Comparison of ENCODE assay signal across 20 cellular contexts in genomic region chr5:77832166-77832770, GRCh38.
"Had no signal": no experiment of that assay in that cellular context is flagged by ENCODE, and none has a peak within 500 bp of the region (broad histone marks: within the 10 kb centered on the region; RNA-seq: fewer than 3 reads in every experiment).

No MANE protein-coding gene starts in this region.

- ATAC-seq: activated CD8-positive, alpha-beta T cell treated with anti-CD3 and anti-CD28 coated beads for 36 hours; activated naive CD8-positive, alpha-beta T cell treated with anti-CD3 and anti-CD28 coated beads, Interleukin-2, amount 50 U/mL, for 24 hours; heart right ventricle; left lung; natural killer cell treated with Interleukin-12 subunit alpha and Interleukin-12 subunit beta and Interleukin-15 and Interleukin-18, amount 100 ng/mL, for 72 hours; stimulated activated naive CD8-positive, alpha-beta T cell treated with anti-CD3 and anti-CD28 coated beads, Interleukin-15, Interleukin-2, amounts not matched to agents 100 U/mL and 50 U/mL, for 24 hours had no signal

- H3K27me3 ChIP-seq: ovary, right atrium auricular region had no signal

- H3K4me3 ChIP-seq: heart right ventricle, left lung, ovary, prostate gland, right atrium auricular region, tibial artery had no signal

- H3K4me1 Mint-ChIP-seq: activated CD4-positive, alpha-beta T cell treated with anti-CD3 and anti-CD28 coated beads, Interleukin-2, amount 10 ng/mL, durations not matched to agents 7 days and 5 days; activated naive CD8-positive, alpha-beta T cell treated with anti-CD3 and anti-CD28 coated beads, Interleukin-2, amount 50 U/mL, for 24 hours; brain had no signal

- H3K36me3 ChIP-seq: heart right ventricle, left lung, ovary, prostate gland, right atrium auricular region, tibial artery had no signal

- H3K36me3 Mint-ChIP-seq: brain; natural killer cell treated with Interleukin-12 subunit alpha and Interleukin-12 subunit beta and Interleukin-15 and Interleukin-18, amount 100 ng/mL, for 72 hours had no signal

- H3K4me1 ChIP-seq: heart right ventricle, left lung, prostate gland, right atrium auricular region, tibial artery had no signal

- H3K27ac ChIP-seq: heart right ventricle, left lung, ovary, prostate gland, right atrium auricular region, tibial artery had no signal

- FAIRE-seq: colon had no signal

- H3K9me3 ChIP-seq: heart right ventricle, left lung, ovary, prostate gland, right atrium auricular region, tibial artery had no signal

- H3K9me3 Mint-ChIP-seq: activated CD4-positive, alpha-beta T cell treated with anti-CD3 and anti-CD28 coated beads, Interleukin-2, amount 10 ng/mL, durations not matched to agents 7 days and 5 days; activated CD8-positive, alpha-beta T cell treated with anti-CD3 and anti-CD28 coated beads for 36 hours; activated naive CD8-positive, alpha-beta T cell treated with anti-CD3 and anti-CD28 coated beads, Interleukin-2, amount 50 U/mL, for 24 hours; activated T-helper 1 cell treated with anti-CD3 and anti-CD28 coated beads, Interleukin-12 subunit alpha, Interleukin-12 subunit beta, Interleukin-2, Interleukin-4 antibody, amounts not matched to agents 30 ng/mL and 10 ng/mL and 1 ng/mL, durations not matched to agents 14 hours and 24 hours and 36 hours; brain; natural killer cell treated with Interleukin-12 subunit alpha and Interleukin-12 subunit beta and Interleukin-15 and Interleukin-18, amount 100 ng/mL, for 72 hours had no signal

- DNase-seq: activated CD4-positive, alpha-beta T cell treated with anti-CD3 and anti-CD28 coated beads, Interleukin-2, amount 10 ng/mL, durations not matched to agents 7 days and 5 days; activated CD4-positive, CD25-positive, alpha-beta regulatory T cell treated with anti-CD3 and anti-CD28 coated beads, Interleukin-2, amount 50 U/mL, for 72 hours; activated CD8-positive, alpha-beta T cell treated with anti-CD3 and anti-CD28 coated beads for 36 hours; activated gamma-delta T cell; activated naive CD4-positive, alpha-beta T cell treated with anti-CD3 and anti-CD28 coated beads, Interleukin-2, amount 50 U/mL, for 16 hours; activated naive CD8-positive, alpha-beta T cell treated with anti-CD3 and anti-CD28 coated beads, Interleukin-2, amount 50 U/mL, for 24 hours; central memory CD4-positive, alpha-beta T cell; effector memory CD4-positive, alpha-beta T cell; heart right ventricle; left lung; ovary; stimulated activated CD4-positive, alpha-beta T cell treated with anti-CD3 and anti-CD28 coated beads, Interleukin-4, amount 100 ng/mL, for 24 hours; stimulated activated naive CD8-positive, alpha-beta T cell treated with anti-CD3 and anti-CD28 coated beads, Interleukin-15, Interleukin-2, amounts not matched to agents 100 U/mL and 50 U/mL, for 24 hours; tibial artery had no signal

- H3K4me3 Mint-ChIP-seq: activated CD4-positive, alpha-beta T cell treated with anti-CD3 and anti-CD28 coated beads, Interleukin-2, amount 10 ng/mL, durations not matched to agents 7 days and 5 days; activated CD8-positive, alpha-beta T cell treated with anti-CD3 and anti-CD28 coated beads for 36 hours; activated naive CD8-positive, alpha-beta T cell treated with anti-CD3 and anti-CD28 coated beads, Interleukin-2, amount 50 U/mL, for 24 hours; activated T-helper 1 cell treated with anti-CD3 and anti-CD28 coated beads, Interleukin-12 subunit alpha, Interleukin-12 subunit beta, Interleukin-2, Interleukin-4 antibody, amounts not matched to agents 30 ng/mL and 10 ng/mL and 1 ng/mL, durations not matched to agents 14 hours and 24 hours and 36 hours; brain; natural killer cell treated with Interleukin-12 subunit alpha and Interleukin-12 subunit beta and Interleukin-15 and Interleukin-18, amount 100 ng/mL, for 72 hours had no signal

- H3K27ac Mint-ChIP-seq: activated CD4-positive, alpha-beta T cell treated with anti-CD3 and anti-CD28 coated beads, Interleukin-2, amount 10 ng/mL, durations not matched to agents 7 days and 5 days; activated CD8-positive, alpha-beta T cell treated with anti-CD3 and anti-CD28 coated beads for 36 hours; activated naive CD8-positive, alpha-beta T cell treated with anti-CD3 and anti-CD28 coated beads, Interleukin-2, amount 50 U/mL, for 24 hours; activated T-helper 1 cell treated with anti-CD3 and anti-CD28 coated beads, Interleukin-12 subunit alpha, Interleukin-12 subunit beta, Interleukin-2, Interleukin-4 antibody, amounts not matched to agents 30 ng/mL and 10 ng/mL and 1 ng/mL, durations not matched to agents 14 hours and 24 hours and 36 hours; brain; natural killer cell treated with Interleukin-12 subunit alpha and Interleukin-12 subunit beta and Interleukin-15 and Interleukin-18, amount 100 ng/mL, for 72 hours had no signal
